14 cellular contexts compared by ENCODE assay signal in the genomic region with DNA sequence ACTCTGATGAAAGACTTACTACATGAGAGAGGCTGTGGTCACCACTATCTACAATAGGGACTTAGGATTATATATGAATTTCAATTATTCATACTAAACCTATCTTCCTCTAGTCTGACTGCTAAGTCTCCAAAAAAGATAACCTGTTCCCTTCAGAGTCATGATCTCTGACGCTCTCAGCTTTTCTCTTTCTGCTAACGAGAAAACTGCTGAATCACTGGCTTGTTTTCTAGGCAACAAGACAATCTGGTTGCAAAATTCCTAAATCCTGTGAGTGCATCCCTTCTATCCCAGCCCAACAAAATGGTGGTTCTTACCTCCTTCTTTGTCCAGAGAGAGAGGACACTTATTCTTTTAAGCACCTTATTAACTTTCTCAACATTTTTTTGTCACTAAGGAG.
DNase-seq lines count a peak whose midpoint lies in the region; ATAC-seq and TF ChIP-seq lines count a peak whose summit lies in the region.
"Had no signal": no experiment of that assay in that cellular context is flagged by ENCODE, and none has a peak within 500 bp of the region (broad histone marks: within the 10 kb centered on the region; RNA-seq: fewer than 3 reads in every experiment).

No MANE protein-coding gene starts in this region.

- TF ChIP-seq CTCF in colonic mucosa (IDR thresholded peaks at IDR 0.05) (no peak), prostate gland (IDR thresholded peaks at IDR 0.05) (no peak)

- DNase-seq in GM23248 (peak; percentile 56), RPMI7951 (ENCODE audit: low read depth) (peak; percentile 24), left cardiac atrium (no peak), colonic mucosa (no peak), prostate gland (ENCODE audit: low spot score) (no peak)
- no peak for DNase-seq in activated naive CD4-positive, alpha-beta T cell treated with anti-CD3 and anti-CD28 coated beads, Interleukin-2, amount 50 U/mL, for 16 hours
- DNase-seq: activated CD4-positive, CD25-positive, alpha-beta regulatory T cell; NCI-H748 treated with DMSO at 0.1 percent for 48 hours; nephron progenitor cell; right cardiac atrium; RPMI8226; stimulated activated naive CD8-positive, alpha-beta T cell treated with anti-CD3 and anti-CD28 coated beads, Interleukin-15, Interleukin-2, amounts not matched to agents 100 U/mL and 50 U/mL, for 24 hours had no signal

- WGBS in GM23248 (ENCODE audit: low coverage in 1 of 2, low lambda C conversion rate in 2 of 2, missing lambda C conversion rate in 2 of 2), 2 experiments = 25 to 46% methylated on average over 2 of the region's 2 CpGs
- WGBS in prostate gland = 79% methylated on average over 2 of the region's 2 CpGs

- TF ChIP-seq POLR2A in prostate gland (IDR thresholded peaks at IDR 0.05) = no peak

- in situ Hi-C loops in GM23248 (cut with MboI) = no loop called here

- ATAC-seq in left cardiac atrium (peak; percentile 47 to 74), HG02588 (IDR thresholded peaks at IDR 0.05; ENCODE audit: unreplicated experiment) (no peak)

- no peaks in the 10 kb centered on the region for H3K9me2 ChIP-seq in GM23248 (ENCODE audit: insufficient read depth)

- peak overlapping the region; percentile 7 for H3K4me2 ChIP-seq in GM23248 (ENCODE audit: unreplicated experiment)

- no peak overlapping the region for H3K4me3 ChIP-seq in GM23248
- no peak overlapping the region for H3K4me3 ChIP-seq in skeletal muscle tissue (ENCODE audit: low read length in 3 of 3)
- no peak overlapping the region for H3K4me3 ChIP-seq in colonic mucosa
- no peak overlapping the region for H3K4me3 ChIP-seq in prostate gland

- H3K79me2 ChIP-seq in GM23248 (ENCODE audit: insufficient read depth) = no peaks in the 10 kb centered on the region

- H3K27ac ChIP-seq in GM23248 = peak overlapping the region; percentile 67
- peak overlapping the region; percentile 52 for H3K27ac ChIP-seq in skeletal muscle tissue (ENCODE audit: low read depth, low read length)
- H3K27ac ChIP-seq in colonic mucosa = no peak overlapping the region
- H3K27ac ChIP-seq in prostate gland = no peak overlapping the region

- H3K9me3 ChIP-seq in GM23248 (ENCODE audit: low read depth) = no peaks in the 10 kb centered on the region
- no peaks in the 10 kb centered on the region for H3K9me3 ChIP-seq in skeletal muscle tissue (ENCODE audit: control insufficient read depth in 3 of 3, low read length in 3 of 3)
- H3K9me3 ChIP-seq in colonic mucosa = no peaks in the 10 kb centered on the region
- no peaks in the 10 kb centered on the region for H3K9me3 ChIP-seq in prostate gland

- H2AFZ ChIP-seq in GM23248 = peak overlapping the region; percentile 79

- H4K20me1 ChIP-seq in GM23248 (ENCODE audit: insufficient read depth) = no peaks in the 10 kb centered on the region

- H3F3A ChIP-seq in GM23248 (ENCODE audit: insufficient read depth) = no peaks in the 10 kb centered on the region

- peaks cover 21% of the 10 kb centered on the region for H3K4me1 ChIP-seq in GM23248 (ENCODE audit: insufficient read depth)
- H3K4me1 ChIP-seq in skeletal muscle tissue (ENCODE audit: control insufficient read depth in 3 of 3, insufficient read depth in 3 of 3, low read length in 3 of 3) = peaks cover 10 to 11% (median 11%) of the 10 kb centered on the region in 3 donors
- no peaks in the 10 kb centered on the region for H3K4me1 ChIP-seq in colonic mucosa
- no peaks in the 10 kb centered on the region for H3K4me1 ChIP-seq in prostate gland (replicated peaks)

- intact Hi-C loops in left cardiac atrium (cut with DNase I) = no loop called here
- intact Hi-C loops in colonic mucosa (cut with DNase I) = no loop called here
- intact Hi-C loops in prostate gland (cut with DNase I) = no loop called here

- H3K9ac ChIP-seq in GM23248 (no peak overlapping the region), skeletal muscle tissue (ENCODE audit: low read depth in 1 of 3, low read length in 3 of 3) (no peak overlapping the region), colonic mucosa (ENCODE audit: low read depth in 2 of 2, low read length in 2 of 2) (no peak overlapping the region)

- H3K27me3 ChIP-seq in GM23248 (replicated peaks; ENCODE audit: insufficient read depth) = no peaks in the 10 kb centered on the region
- H3K27me3 ChIP-seq in skeletal muscle tissue (ENCODE audit: control insufficient read depth in 3 of 3, insufficient read depth in 3 of 3, low read length in 3 of 3) = no peaks in the 10 kb centered on the region
- H3K27me3 ChIP-seq in colonic mucosa = no peaks in the 10 kb centered on the region
- no peaks in the 10 kb centered on the region for H3K27me3 ChIP-seq in prostate gland (replicated peaks; ENCODE audit: insufficient read depth)

- H3K36me3 ChIP-seq in GM23248 (ENCODE audit: low read depth) = no peaks in the 10 kb centered on the region
- H3K36me3 ChIP-seq in skeletal muscle tissue (ENCODE audit: control insufficient read depth in 3 of 3, insufficient read depth in 3 of 3, low read length in 3 of 3) = no peaks in the 10 kb centered on the region
- no peaks in the 10 kb centered on the region for H3K36me3 ChIP-seq in colonic mucosa
- H3K36me3 ChIP-seq in prostate gland = no peaks in the 10 kb centered on the region

Comparison
In these comparisons a context has a peak if more than half of its experiments do, and no peak if none do; other contexts are left out.
1. DNase-seq: peak in GM23248 (single experiment) and RPMI7951 (single experiment); none in left cardiac atrium (single experiment), colonic mucosa (single experiment), activated naive CD4-positive, alpha-beta T cell treated with anti-CD3 and anti-CD28 coated beads, Interleukin-2, amount 50 U/mL, for 16 hours (single experiment) and prostate gland (single experiment).
2. H3K27ac ChIP-seq: peak in GM23248 (single experiment) and skeletal muscle tissue (single experiment); none in colonic mucosa (single experiment) and prostate gland (0 of 2).